4 cellular contexts compared by ENCODE assay signal in genomic region chr19:1474765-1475351, GRCh38.
TF ChIP-seq lines count a peak whose summit lies in the region.

No MANE protein-coding gene starts in this region.

TF ChIP-seq in SK-N-SH, 30 proteins besides CTCF, POLR2A, EP300 and RAD21:
- no peak for TF ChIP-seq IRF3 (IDR thresholded peaks at IDR 0.05; ENCODE audit: low read depth, low read length)

TF ChIP-seq in SK-N-SH treated with all-trans-retinoic acid at 6 μM for 48 hours, 23 proteins besides CTCF, POLR2A, EP300 and RAD21 (continues in another document):
- TF ChIP-seq GLIS3 (CRISPR knock-in tag; IDR thresholded peaks at IDR 0.05) = no peak
- no peak for TF ChIP-seq TSHZ2 (CRISPR knock-in tag; IDR thresholded peaks at IDR 0.05)
- TF ChIP-seq ESRRG (CRISPR knock-in tag; IDR thresholded peaks at IDR 0.05) = no peak
- no peak for TF ChIP-seq ZNF8 (CRISPR knock-in tag; IDR thresholded peaks at IDR 0.05)
- TF ChIP-seq BACH2 (CRISPR knock-in tag; IDR thresholded peaks at IDR 0.05; ENCODE audit: borderline replicate concordance) = no peak
- TF ChIP-seq ZC3H10 (CRISPR knock-in tag; IDR thresholded peaks at IDR 0.05) = no peak
- TF ChIP-seq POU6F1 (CRISPR knock-in tag; IDR thresholded peaks at IDR 0.05; ENCODE audit: borderline replicate concordance, low read depth) = no peak
- TF ChIP-seq ZNF70 (CRISPR knock-in tag; IDR thresholded peaks at IDR 0.05) = no peak
- TF ChIP-seq OSR1 (CRISPR knock-in tag; IDR thresholded peaks at IDR 0.05) = no peak
- no peak for TF ChIP-seq PATZ1 (CRISPR knock-in tag; IDR thresholded peaks at IDR 0.05; ENCODE audit: borderline replicate concordance)
- no peak for TF ChIP-seq ISL1 (CRISPR knock-in tag; IDR thresholded peaks at IDR 0.05)

TF ChIP-seq in K562, 482 proteins besides CTCF, POLR2A, EP300 and RAD21:
- TF ChIP-seq JUND (IDR thresholded peaks at IDR 0.05; ENCODE audit: borderline replicate concordance, low read depth, low read length) (no peak), JUND (tag; IDR thresholded peaks at IDR 0.05; ENCODE audit: borderline replicate concordance, low read depth, low read length) (no peak), RHOXF2B (CRISPR knock-in tag; conservative IDR thresholded peaks at IDR 0.05) (no peak), E2F8 (IDR thresholded peaks at IDR 0.05; ENCODE audit: low read depth, partially characterized antibody) (no peak), PHF21A (IDR thresholded peaks at IDR 0.05; ENCODE audit: borderline replicate concordance, low read depth) (no peak), STAT5B (CRISPR knock-in tag; IDR thresholded peaks at IDR 0.05) (no peak), POLR2G (IDR thresholded peaks at IDR 0.05; ENCODE audit: low read depth, low read length) (peak; percentile 56; the same call in 1 of the 2 replicates)

TF ChIP-seq in neural cell, 6 proteins besides CTCF, POLR2A, EP300 and RAD21:
- TF ChIP-seq SMC3 (conservative IDR thresholded peaks at IDR 0.05; ENCODE audit: poor library complexity) (no peak), EZH2 (IDR thresholded peaks at IDR 0.05; ENCODE audit: borderline replicate concordance, insufficient read depth, low read length, poor library complexity, severe bottlenecking) (no peak), TAF1 (IDR thresholded peaks at IDR 0.05; ENCODE audit: low read depth) (no peak), MXI1 (conservative IDR thresholded peaks at IDR 0.05; ENCODE audit: poor library complexity, severe bottlenecking) (no peak), POLR2AphosphoS5 (IDR thresholded peaks at IDR 0.05) (peak; percentile 12), REST (IDR thresholded peaks at IDR 0.05; ENCODE audit: borderline replicate concordance) (no peak)
TF ChIP-seq in neural cell: peak in this region for 1.
